In the genomic region with DNA sequence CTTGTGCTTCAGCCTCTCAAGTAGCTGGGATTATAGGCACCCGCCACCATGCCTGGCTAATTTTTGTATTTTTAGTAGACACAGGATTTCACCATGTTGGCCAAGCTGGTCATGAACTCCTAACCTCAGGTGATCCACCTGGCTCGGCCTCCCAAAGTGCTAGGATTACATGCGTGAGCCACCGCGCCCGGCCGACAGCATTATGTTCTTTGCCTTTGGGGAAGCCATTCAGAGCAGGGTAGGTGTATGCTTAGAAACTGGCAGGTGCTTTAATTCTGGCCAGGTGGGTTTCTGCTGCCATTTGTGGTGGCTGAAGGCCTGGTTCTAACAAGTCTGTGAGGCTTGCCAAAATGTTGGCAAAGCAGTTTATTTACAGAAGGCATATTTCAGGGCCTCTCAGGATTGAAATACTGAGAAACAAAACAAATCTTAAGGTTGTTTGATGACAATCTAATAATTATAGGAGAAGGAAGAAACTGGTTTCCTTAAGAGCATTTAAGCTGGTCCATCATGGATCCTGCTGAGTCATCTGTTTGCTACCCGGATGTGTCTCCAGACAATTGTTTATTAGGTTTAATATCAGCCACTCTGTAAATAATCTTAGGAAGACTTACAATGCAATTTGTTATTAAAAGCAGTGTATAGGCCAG, we compare ENCODE assay signal across 1 cellular context.
TF ChIP-seq lines count a peak whose summit lies in the region.

No MANE protein-coding gene starts in this region.

TF ChIP-seq in IMR-90, 13 proteins besides CTCF, POLR2A, EP300 and RAD21:
- TF ChIP-seq USF2 (IDR thresholded peaks at IDR 0.05; ENCODE audit: low read depth, low read length) = no peak
- no peak for TF ChIP-seq FOS (IDR thresholded peaks at IDR 0.05; ENCODE audit: low read depth, low read length)
- peak; percentile 78 for TF ChIP-seq NFE2L2 (IDR thresholded peaks at IDR 0.05; ENCODE audit: low read depth, low read length)
- TF ChIP-seq MAFK (IDR thresholded peaks at IDR 0.05; ENCODE audit: low read depth, low read length) = peak; percentile 89
- TF ChIP-seq BHLHE40 (IDR thresholded peaks at IDR 0.05; ENCODE audit: low read depth, low read length) = no peak
